Comparison of ENCODE assay signal across 1 cellular context in the genomic region with DNA sequence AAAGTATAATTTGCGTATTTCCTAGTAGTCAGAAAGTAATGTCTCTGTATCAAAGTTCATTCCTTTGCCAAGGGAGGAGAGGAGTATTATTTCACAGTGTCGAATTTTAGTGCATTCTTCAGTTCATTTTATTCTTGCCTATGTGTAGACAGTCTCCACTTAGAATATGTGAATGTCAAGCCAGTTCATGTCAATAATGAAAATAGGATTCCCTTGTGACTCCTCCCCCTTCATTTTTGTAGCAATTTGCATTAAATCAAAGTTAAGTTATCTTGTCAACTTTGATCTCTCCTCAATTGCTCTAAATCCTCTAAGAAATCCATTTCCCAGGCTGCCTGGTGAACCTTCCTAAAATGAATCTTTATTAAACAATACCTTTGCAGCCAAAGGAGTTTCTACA.
TF ChIP-seq lines count a peak whose summit lies in the region.

No MANE protein-coding gene starts in this region.

TF ChIP-seq in neural cell, 6 proteins besides CTCF, POLR2A, EP300 and RAD21 (continued from another document):
- TF ChIP-seq, protein P1, sequence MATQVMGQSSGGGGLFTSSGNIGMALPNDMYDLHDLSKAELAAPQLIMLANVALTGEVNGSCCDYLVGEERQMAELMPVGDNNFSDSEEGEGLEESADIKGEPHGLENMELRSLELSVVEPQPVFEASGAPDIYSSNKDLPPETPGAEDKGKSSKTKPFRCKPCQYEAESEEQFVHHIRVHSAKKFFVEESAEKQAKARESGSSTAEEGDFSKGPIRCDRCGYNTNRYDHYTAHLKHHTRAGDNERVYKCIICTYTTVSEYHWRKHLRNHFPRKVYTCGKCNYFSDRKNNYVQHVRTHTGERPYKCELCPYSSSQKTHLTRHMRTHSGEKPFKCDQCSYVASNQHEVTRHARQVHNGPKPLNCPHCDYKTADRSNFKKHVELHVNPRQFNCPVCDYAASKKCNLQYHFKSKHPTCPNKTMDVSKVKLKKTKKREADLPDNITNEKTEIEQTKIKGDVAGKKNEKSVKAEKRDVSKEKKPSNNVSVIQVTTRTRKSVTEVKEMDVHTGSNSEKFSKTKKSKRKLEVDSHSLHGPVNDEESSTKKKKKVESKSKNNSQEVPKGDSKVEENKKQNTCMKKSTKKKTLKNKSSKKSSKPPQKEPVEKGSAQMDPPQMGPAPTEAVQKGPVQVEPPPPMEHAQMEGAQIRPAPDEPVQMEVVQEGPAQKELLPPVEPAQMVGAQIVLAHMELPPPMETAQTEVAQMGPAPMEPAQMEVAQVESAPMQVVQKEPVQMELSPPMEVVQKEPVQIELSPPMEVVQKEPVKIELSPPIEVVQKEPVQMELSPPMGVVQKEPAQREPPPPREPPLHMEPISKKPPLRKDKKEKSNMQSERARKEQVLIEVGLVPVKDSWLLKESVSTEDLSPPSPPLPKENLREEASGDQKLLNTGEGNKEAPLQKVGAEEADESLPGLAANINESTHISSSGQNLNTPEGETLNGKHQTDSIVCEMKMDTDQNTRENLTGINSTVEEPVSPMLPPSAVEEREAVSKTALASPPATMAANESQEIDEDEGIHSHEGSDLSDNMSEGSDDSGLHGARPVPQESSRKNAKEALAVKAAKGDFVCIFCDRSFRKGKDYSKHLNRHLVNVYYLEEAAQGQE (IDR thresholded peaks at IDR 0.05; ENCODE audit: borderline replicate concordance), result no peak
